1 cellular context compared by ENCODE assay signal in genomic region chr12:1282670-1283361, GRCh38.
TF ChIP-seq lines count a peak whose summit lies in the region.

No MANE protein-coding gene starts in this region.

TF ChIP-seq in H1, 55 proteins besides CTCF, POLR2A, EP300 and RAD21 (continued from another document):
- TF ChIP-seq MAX (IDR thresholded peaks at IDR 0.05), result no peak
- no peak for TF ChIP-seq TCF12 (IDR thresholded peaks at IDR 0.05; ENCODE audit: low read depth, low read length)
